Comparison of ENCODE assay signal across 8 cellular contexts in the genomic region with DNA sequence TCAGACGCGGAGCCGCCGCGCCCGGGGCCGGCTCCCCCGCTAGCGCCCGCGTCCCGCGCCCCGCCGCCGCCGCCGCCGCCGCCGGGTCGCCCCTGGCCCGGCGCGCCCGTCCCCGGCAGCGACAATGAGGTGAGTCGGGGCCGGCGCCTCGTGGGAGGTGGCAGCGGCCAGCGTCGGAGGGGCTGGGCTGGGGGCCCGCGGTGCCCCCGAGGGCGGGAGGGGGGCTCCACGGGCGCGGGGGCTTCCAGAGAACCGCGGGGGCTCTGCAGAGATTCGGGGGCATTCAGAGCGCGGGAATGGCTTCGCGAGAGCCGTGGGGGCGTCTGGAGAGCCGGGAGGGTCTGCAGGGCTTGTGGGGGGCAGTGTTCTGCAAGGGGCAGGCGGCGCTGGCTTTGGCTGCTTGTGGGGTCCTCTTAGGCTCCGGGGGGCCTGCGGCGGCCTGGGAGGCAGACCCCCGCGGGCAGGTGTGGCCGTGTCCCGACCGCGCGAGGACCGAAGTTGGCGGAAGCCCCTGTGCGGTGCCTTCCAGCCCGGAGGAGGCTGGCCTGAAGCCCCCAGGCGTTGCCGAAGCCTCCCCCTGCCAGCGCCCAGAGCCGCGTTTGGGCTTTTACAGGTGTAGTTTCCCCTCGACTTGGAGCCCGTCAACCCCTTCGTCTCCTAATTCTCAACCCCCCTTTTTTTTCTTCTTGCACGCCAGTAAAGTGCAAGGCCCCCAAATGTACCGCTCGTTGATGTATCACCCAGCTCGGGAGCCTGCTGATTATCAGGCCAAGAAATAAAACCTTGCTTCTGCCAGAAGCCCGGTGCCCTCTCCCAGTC.
A peak's percentile ranks its signal among the peaks of the same experiment; 100 is the strongest.
DNase-seq lines count a peak whose midpoint lies in the region; ATAC-seq and TF ChIP-seq lines count a peak whose summit lies in the region.

No MANE protein-coding gene starts in this region.

- peaks cover 17% of the 10 kb centered on the region for H3K27me3 Mint-ChIP-seq in endothelial cell (ENCODE audit: unreplicated experiment)
- peaks cover 17% of the 10 kb centered on the region for H3K27me3 Mint-ChIP-seq in neural crest cell (ENCODE audit: low read depth)

- H3K9me3 Mint-ChIP-seq in endothelial cell (ENCODE audit: unreplicated experiment): no peaks in the 10 kb centered on the region
- peaks cover 14% of the 10 kb centered on the region for H3K9me3 Mint-ChIP-seq in neural crest cell

- peaks cover 16% of the 10 kb centered on the region for H3K4me1 Mint-ChIP-seq in endothelial cell (ENCODE audit: unreplicated experiment)
- peaks cover 29% of the 10 kb centered on the region for H3K4me1 Mint-ChIP-seq in neural crest cell

- TF ChIP-seq CTCF in WI38 (IDR thresholded peaks at IDR 0.05; ENCODE audit: low read depth, low read length) (no peak), endothelial cell (IDR thresholded peaks at IDR 0.05; ENCODE audit: unreplicated experiment) (no peak), neural crest cell (conservative IDR thresholded peaks at IDR 0.05) (no peak)

- peak; percentile 68 for DNase-seq in activated effector memory CD4-positive, alpha-beta T cell treated with anti-CD3 and anti-CD28 coated beads, Interleukin-2, amount 50 U/mL, for 16 hours
- DNase-seq in activated effector memory CD4-positive, alpha-beta T cell treated with Interleukin-2 at 50 U/mL for 16 hours: no peak
- peak; percentile 23 for DNase-seq in endothelial cell (ENCODE audit: low spot score)
- DNase-seq in neural crest cell (ENCODE audit: low read depth, low spot score): peak; percentile 31
- no peak for DNase-seq in GF-D8 (lab: John Stamatoyannopoulos, UW)
- DNase-seq in epidermal melanocyte (ENCODE audit: insufficient read length, low spot score): no peak

- peak overlapping the region; percentile 97 for H3K4me3 Mint-ChIP-seq in endothelial cell (ENCODE audit: unreplicated experiment)
- peak overlapping the region; percentile 98 for H3K4me3 Mint-ChIP-seq in neural crest cell

- H3K27ac Mint-ChIP-seq in endothelial cell (ENCODE audit: unreplicated experiment): peak overlapping the region; percentile 92
- peak overlapping the region; percentile 79 for H3K27ac Mint-ChIP-seq in neural crest cell (ENCODE audit: unreplicated experiment)

- peak; percentile 26 for ATAC-seq in HG03460 (IDR thresholded peaks at IDR 0.05; ENCODE audit: unreplicated experiment)

- peak overlapping the region; percentile 64 for H3K4me3 ChIP-seq in WI38 (ENCODE audit: low read depth, low read length)

- H3K36me3 Mint-ChIP-seq in endothelial cell (ENCODE audit: low read depth, unreplicated experiment): peaks cover 9% of the 10 kb centered on the region
- peaks cover 28% of the 10 kb centered on the region for H3K36me3 Mint-ChIP-seq in neural crest cell (ENCODE audit: low read depth)

Comparison
In these comparisons a context has a peak if more than half of its experiments do, and no peak if none do; other contexts are left out.
1. DNase-seq: peak in activated effector memory CD4-positive, alpha-beta T cell treated with anti-CD3 and anti-CD28 coated beads, Interleukin-2, amount 50 U/mL, for 16 hours (single experiment), endothelial cell (single experiment) and neural crest cell (single experiment); none in activated effector memory CD4-positive, alpha-beta T cell treated with Interleukin-2 at 50 U/mL for 16 hours (single experiment), GF-D8 (single experiment) and epidermal melanocyte (single experiment).